Comparison of ENCODE assay signal across 1 cellular context in the genomic region with DNA sequence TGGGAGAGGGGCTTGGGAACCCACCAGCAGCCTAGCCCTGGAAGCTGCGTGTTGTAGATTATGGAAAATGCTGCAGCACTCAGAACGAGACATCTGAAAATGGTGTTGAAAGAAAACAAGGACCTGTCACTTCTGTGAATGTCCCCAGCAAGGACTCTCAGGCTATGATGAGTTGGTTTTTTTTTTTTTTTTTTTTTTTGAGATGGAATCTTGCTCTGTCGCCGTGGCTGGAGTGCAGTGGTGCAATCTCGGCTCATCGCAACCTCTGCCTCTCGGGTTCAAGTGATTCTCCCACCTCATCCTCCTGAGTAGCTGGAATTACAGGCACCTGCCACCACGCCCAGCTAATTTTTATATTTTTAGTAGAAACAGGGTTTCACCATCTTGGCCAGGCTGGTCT. TPM values are rescaled to one million over a fixed set of nuclear protein-coding genes. Genes with fewer than 3 reads are reported as not detected.
"Had no signal": no experiment of that assay in that cellular context is flagged by ENCODE, and none has a peak within 500 bp of the region (broad histone marks: within the 10 kb centered on the region; RNA-seq: fewer than 3 reads in every experiment).

No MANE protein-coding gene starts in this region.

RNA-seq across cellular contexts. Expression of a gene that starts 46.5 kb away (rescaled TPM):
- total RNA-seq: IMR-90 had no signal
- polyA plus RNA-seq: IMR-90 had no signal
